In genomic region chr1:85375422-85375934, GRCh38 we compare ENCODE assay signal across 24 cellular contexts.
DNase-seq lines count a peak whose midpoint lies in the region; ATAC-seq, FAIRE-seq and TF ChIP-seq lines count a peak whose summit lies in the region.
"Had no signal": no experiment of that assay in that cellular context is flagged by ENCODE, and none has a peak within 500 bp of the region (broad histone marks: within the 10 kb centered on the region; RNA-seq: fewer than 3 reads in every experiment).

No MANE protein-coding gene starts in this region.

- H4K8ac ChIP-seq in mesenchymal stem cell (ENCODE audit: low read length): no peak overlapping the region

- no peak overlapping the region for H3K4me3 Mint-ChIP-seq in chondrocyte (ENCODE audit: unreplicated experiment)
- H3K4me3 Mint-ChIP-seq: CD4-positive, CD25-positive, alpha-beta regulatory T cell had no signal

- no peak overlapping the region for H3K9ac ChIP-seq in mesenchymal stem cell (ENCODE audit: low read length)
- H3K9ac ChIP-seq: GM23248 had no signal

- FAIRE-seq in A549 (lab: Jason Lieb, UNC) (no peak), RCC 7860 (lab: Jason Lieb, UNC) (peak; percentile 70)
- FAIRE-seq: GM19239, K562 had no signal

- H3K9me3 ChIP-seq in A549 (no peaks in the 10 kb centered on the region), mesenchymal stem cell (ENCODE audit: control insufficient read depth, low read length) (no peaks in the 10 kb centered on the region), aorta (ENCODE audit: control insufficient read depth, low read length) (no peaks in the 10 kb centered on the region)
- H3K9me3 ChIP-seq: BE2C had no signal

- no peak overlapping the region for H2BK15ac ChIP-seq in mesenchymal stem cell (ENCODE audit: low read depth, poor library complexity, severe bottlenecking)

- H4K91ac ChIP-seq in mesenchymal stem cell (ENCODE audit: low read length): no peak overlapping the region

- H3K27me3 Mint-ChIP-seq in chondrocyte (ENCODE audit: low read depth): no peaks in the 10 kb centered on the region
- H3K27me3 Mint-ChIP-seq: CD4-positive, CD25-positive, alpha-beta regulatory T cell had no signal

- H3K27ac ChIP-seq in A549: no peak overlapping the region
- peak overlapping the region; percentile 71 for H3K27ac ChIP-seq in mesenchymal stem cell (ENCODE audit: low read length, poor library complexity, severe bottlenecking)
- peak overlapping the region in 1 of 2 donors; percentile 76 for H3K27ac ChIP-seq in aorta (ENCODE audit: low read depth in 1 of 2, low read length in 2 of 2)

- H3K4ac ChIP-seq in mesenchymal stem cell (ENCODE audit: low read depth in 1 of 2, low read length in 2 of 2): no peak overlapping the region

- H3K23ac ChIP-seq in mesenchymal stem cell (ENCODE audit: low read length in 2 of 2): no peak overlapping the region

- H3K36me3 ChIP-seq in mesenchymal stem cell (ENCODE audit: control insufficient read depth in 1 of 2, insufficient read depth in 2 of 2, low read depth in 1 of 2, low read length in 2 of 2) (no peaks in the 10 kb centered on the region), aorta (ENCODE audit: control insufficient read depth in 1 of 2, insufficient read depth in 2 of 2, low read length in 1 of 2) (peaks cover 0 to 2% of the 10 kb centered on the region in 2 donors)
- H3K36me3 ChIP-seq: BE2C had no signal

- no peak overlapping the region for H3K18ac ChIP-seq in mesenchymal stem cell (ENCODE audit: low read depth in 1 of 2, low read length in 2 of 2)

- H3K4me1 ChIP-seq in A549 (peaks cover 55% of the 10 kb centered on the region), mesenchymal stem cell (ENCODE audit: control insufficient read depth, insufficient read depth, low read depth, low read length) (peaks cover 2% of the 10 kb centered on the region), aorta (ENCODE audit: control insufficient read depth in 1 of 2, insufficient read depth in 2 of 2, low read length in 2 of 2) (peaks cover 3 to 15% of the 10 kb centered on the region in 2 donors)
- H3K4me1 ChIP-seq: BE2C had no signal

- CTCF ChIA-PET in A549 (lab: Yijun Ruan, JAX): interaction anchor here (1.1 to 1.2 kb wide), 2 partner anchors 15 to 16 kb away, joined by 3 to 4 read pairs; no protein-coding TSS in a partner anchor

- intact Hi-C loops in head of caudate nucleus (cut with DNase I) (no loop called here), aorta (cut with DNase I) (no loop called here)

- DNase-seq in A549 (ENCODE audit: low read depth in 1 of 2, low spot score in 1 of 2): no peak
- no peak for DNase-seq in RCC 7860 (ENCODE audit: low spot score)
- DNase-seq in chondrocyte (ENCODE audit: low spot score): no peak
- DNase-seq in mesenchymal stem cell: no peak
- no peak for DNase-seq in head of caudate nucleus
- no peak for DNase-seq in NOMO-1 treated with dmso at 0.1 percent for 144 hours (lab: John Stamatoyannopoulos, UW; ENCODE audit: unreplicated experiment)
- no peak for DNase-seq in aorta
- DNase-seq: 8988T; BE2C; CD4-positive, CD25-positive, alpha-beta regulatory T cell; COR-L47; DMS153; GDM1; GM23248; HCEC 1CT; NCI-H1092 treated with DMSO at 0.1 percent for 48 hours; NCI-H510A; NCI-H748 treated with DMSO at 0.1 percent for 48 hours; OCI-M1; RPMI8226; SIG-M5 had no signal

- H2BK5ac ChIP-seq in mesenchymal stem cell (ENCODE audit: low read depth, low read length, poor library complexity, severe bottlenecking): no peak overlapping the region

- POLR2A ChIA-PET in A549 (lab: Yijun Ruan, JAX): no interaction called here

- no peak overlapping the region for H2BK12ac ChIP-seq in mesenchymal stem cell (ENCODE audit: low read length in 2 of 2)

- peaks cover 78% of the 10 kb centered on the region for H3K4me1 Mint-ChIP-seq in chondrocyte (ENCODE audit: low read depth)
- H3K4me1 Mint-ChIP-seq: CD4-positive, CD25-positive, alpha-beta regulatory T cell had no signal

- H3K79me1 ChIP-seq in mesenchymal stem cell (replicated peaks; ENCODE audit: low read length, poor library complexity, severe bottlenecking): peaks cover 11% of the 10 kb centered on the region

- H3K4me2 ChIP-seq in A549 (peak overlapping the region; percentile 1; the same call in 1 of the 3 replicates), mesenchymal stem cell (ENCODE audit: low read length, poor library complexity, severe bottlenecking) (no peak overlapping the region)

- H3K36me3 Mint-ChIP-seq in chondrocyte (ENCODE audit: low read depth): peaks cover 2% of the 10 kb centered on the region
- H3K36me3 Mint-ChIP-seq: CD4-positive, CD25-positive, alpha-beta regulatory T cell had no signal

- H3K27me3 ChIP-seq in mesenchymal stem cell (ENCODE audit: control insufficient read depth in 1 of 2, insufficient read depth in 1 of 2, low read length in 2 of 2) (no peaks in the 10 kb centered on the region), aorta (ENCODE audit: control insufficient read depth in 1 of 2, insufficient read depth in 2 of 2, low read length in 1 of 2) (no peaks in the 10 kb centered on the region)
- H3K27me3 ChIP-seq: BE2C had no signal

- no peak for TF ChIP-seq RAD21 in A549 (conservative IDR thresholded peaks at IDR 0.05 in 1 of 2, IDR thresholded peaks at IDR 0.05 in 1 of 2)

- H2AFZ ChIP-seq in mesenchymal stem cell (ENCODE audit: low read depth, low read length): no peak overlapping the region
- H2AFZ ChIP-seq: GM23248 had no signal

- ATAC-seq in A549: no peak
- no peak for ATAC-seq in aorta (ENCODE audit: low FRiP score)
- ATAC-seq in GM21423 (IDR thresholded peaks at IDR 0.05; ENCODE audit: unreplicated experiment): no peak
- ATAC-seq: K562 had no signal

- TF ChIP-seq CTCF in A549 (IDR thresholded peaks at IDR 0.05) (no peak), chondrocyte (IDR thresholded peaks at IDR 0.05) (no peak)

- no peak for TF ChIP-seq EP300 in A549 (IDR thresholded peaks at IDR 0.05)

- no peak overlapping the region for H2AK5ac ChIP-seq in mesenchymal stem cell (ENCODE audit: low read length, severe bottlenecking)

- H3K14ac ChIP-seq in mesenchymal stem cell (ENCODE audit: low read length in 2 of 2): no peak overlapping the region

- TF ChIP-seq POLR2A in A549 (IDR thresholded peaks at IDR 0.05; ENCODE audit: low read length): no peak

- H3K9me3 Mint-ChIP-seq in chondrocyte (ENCODE audit: low read depth): no peaks in the 10 kb centered on the region

- H3K27ac Mint-ChIP-seq in chondrocyte (ENCODE audit: unreplicated experiment): peak overlapping the region; percentile 29
- H3K27ac Mint-ChIP-seq: CD4-positive, CD25-positive, alpha-beta regulatory T cell had no signal

- WGBS in A549 (ENCODE audit: missing lambda C conversion rate): 81% methylated on average over 2 of the region's 2 CpGs
- 100% methylated on average over 2 of the region's 2 CpGs for WGBS in mesenchymal stem cell
- 17 to 41% methylated on average over 2 of the region's 2 CpGs for WGBS in aorta, 2 donors

- H3K4me3 ChIP-seq in A549 (no peak overlapping the region), mesenchymal stem cell (ENCODE audit: insufficient read depth in 1 of 2, low read depth in 1 of 2, low read length in 2 of 2) (no peak overlapping the region), aorta (ENCODE audit: low read length in 2 of 2) (no peak overlapping the region)
- H3K4me3 ChIP-seq: GM23248, K562 had no signal

- no peak overlapping the region for H2BK120ac ChIP-seq in mesenchymal stem cell (ENCODE audit: low read depth, low read length)

TF ChIP-seq in A549, 52 proteins besides CTCF, POLR2A, EP300 and RAD21:
- TF ChIP-seq JUN (IDR thresholded peaks at IDR 0.05): no peak
- no peak for TF ChIP-seq CBX2 (IDR thresholded peaks at IDR 0.05; ENCODE audit: borderline replicate concordance, low read depth)
- TF ChIP-seq RNF2 (IDR thresholded peaks at IDR 0.05; ENCODE audit: borderline replicate concordance, low read depth): no peak
- no peak for TF ChIP-seq CBX8 (IDR thresholded peaks at IDR 0.05)
- no peak for TF ChIP-seq JUNB (IDR thresholded peaks at IDR 0.05)
- no peak for TF ChIP-seq HEYL (CRISPR knock-in tag; IDR thresholded peaks at IDR 0.05)
- TF ChIP-seq, protein P1, sequence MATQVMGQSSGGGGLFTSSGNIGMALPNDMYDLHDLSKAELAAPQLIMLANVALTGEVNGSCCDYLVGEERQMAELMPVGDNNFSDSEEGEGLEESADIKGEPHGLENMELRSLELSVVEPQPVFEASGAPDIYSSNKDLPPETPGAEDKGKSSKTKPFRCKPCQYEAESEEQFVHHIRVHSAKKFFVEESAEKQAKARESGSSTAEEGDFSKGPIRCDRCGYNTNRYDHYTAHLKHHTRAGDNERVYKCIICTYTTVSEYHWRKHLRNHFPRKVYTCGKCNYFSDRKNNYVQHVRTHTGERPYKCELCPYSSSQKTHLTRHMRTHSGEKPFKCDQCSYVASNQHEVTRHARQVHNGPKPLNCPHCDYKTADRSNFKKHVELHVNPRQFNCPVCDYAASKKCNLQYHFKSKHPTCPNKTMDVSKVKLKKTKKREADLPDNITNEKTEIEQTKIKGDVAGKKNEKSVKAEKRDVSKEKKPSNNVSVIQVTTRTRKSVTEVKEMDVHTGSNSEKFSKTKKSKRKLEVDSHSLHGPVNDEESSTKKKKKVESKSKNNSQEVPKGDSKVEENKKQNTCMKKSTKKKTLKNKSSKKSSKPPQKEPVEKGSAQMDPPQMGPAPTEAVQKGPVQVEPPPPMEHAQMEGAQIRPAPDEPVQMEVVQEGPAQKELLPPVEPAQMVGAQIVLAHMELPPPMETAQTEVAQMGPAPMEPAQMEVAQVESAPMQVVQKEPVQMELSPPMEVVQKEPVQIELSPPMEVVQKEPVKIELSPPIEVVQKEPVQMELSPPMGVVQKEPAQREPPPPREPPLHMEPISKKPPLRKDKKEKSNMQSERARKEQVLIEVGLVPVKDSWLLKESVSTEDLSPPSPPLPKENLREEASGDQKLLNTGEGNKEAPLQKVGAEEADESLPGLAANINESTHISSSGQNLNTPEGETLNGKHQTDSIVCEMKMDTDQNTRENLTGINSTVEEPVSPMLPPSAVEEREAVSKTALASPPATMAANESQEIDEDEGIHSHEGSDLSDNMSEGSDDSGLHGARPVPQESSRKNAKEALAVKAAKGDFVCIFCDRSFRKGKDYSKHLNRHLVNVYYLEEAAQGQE (IDR thresholded peaks at IDR 0.05): no peak
- TF ChIP-seq MAFK (IDR thresholded peaks at IDR 0.05; ENCODE audit: partially characterized antibody): no peak
- TF ChIP-seq EHF (CRISPR knock-in tag; IDR thresholded peaks at IDR 0.05): no peak
- no peak for TF ChIP-seq NFE2L2 (conservative IDR thresholded peaks at IDR 0.05; ENCODE audit: low read length)
- TF ChIP-seq FOSB (CRISPR knock-in tag; IDR thresholded peaks at IDR 0.05): no peak
- no peak for TF ChIP-seq FOSL2 (IDR thresholded peaks at IDR 0.05)
- no peak for TF ChIP-seq FOSL2 (CRISPR knock-in tag; IDR thresholded peaks at IDR 0.05)
